ENCODE assay signal across 22 cellular contexts in genomic region chr10:43336641-43337318, GRCh38. TPM values are rescaled to one million over a fixed set of nuclear protein-coding genes. Genes with fewer than 3 reads are reported as not detected.
DNase-seq lines count a peak whose midpoint lies in the region; ATAC-seq, FAIRE-seq and TF ChIP-seq lines count a peak whose summit lies in the region.
"Had no signal": no experiment of that assay in that cellular context is flagged by ENCODE, and none has a peak within 500 bp of the region (broad histone marks: within the 10 kb centered on the region; RNA-seq: fewer than 3 reads in every experiment).

No MANE protein-coding gene starts in this region.

- H3K27me3 ChIP-seq in iPS-15b (ENCODE audit: control insufficient read depth, insufficient read depth, low read length) (peaks cover 9% of the 10 kb centered on the region), osteoblast (ENCODE audit: insufficient read depth, low read length) (peaks cover 9% of the 10 kb centered on the region)
- H3K27me3 ChIP-seq: cardiac muscle cell had no signal

- no peaks in the 10 kb centered on the region for H4K20me1 ChIP-seq in osteoblast (ENCODE audit: insufficient read depth, low read length)

- peaks cover 18% of the 10 kb centered on the region for H3K4me1 ChIP-seq in iPS-15b (ENCODE audit: control insufficient read depth, insufficient read depth, low read length)
- no peaks in the 10 kb centered on the region for H3K4me1 ChIP-seq in osteoblast (ENCODE audit: insufficient read depth, low read length)

- FAIRE-seq in RCC 7860 (lab: Jason Lieb, UNC), result peak; percentile 50
- FAIRE-seq: TTC549 had no signal

- H3K9me3 ChIP-seq in iPS-15b (ENCODE audit: control insufficient read depth, insufficient read depth, low read length), result no peaks in the 10 kb centered on the region
- no peaks in the 10 kb centered on the region for H3K9me3 ChIP-seq in osteoblast (ENCODE audit: low read depth, low read length)

- peak overlapping the region; percentile 3 for H3K9ac ChIP-seq in iPS-15b (ENCODE audit: low read depth, low read length)

- DNase-seq in EL, result peak; percentile 26
- peak; percentile 55 for DNase-seq in RCC 7860 (ENCODE audit: low spot score)
- peak; percentile 30 for DNase-seq in osteoblast (ENCODE audit: insufficient read length, low spot score, missing footprints)
- DNase-seq in caudate nucleus (lab: John Stamatoyannopoulos, UW), result no peak
- DNase-seq in KBM-7, result no peak
- DNase-seq: activated CD4-positive, alpha-beta memory T cell treated with anti-CD3 and anti-CD28 coated beads for 36 hours; activated T-cell treated with anti-CD3 and anti-CD28 coated beads, Interleukin-2, amount 50 U/mL, for 48 hours; effector CD8-positive, alpha-beta T cell; GOT3; midbrain; NCI-H2081 treated with DMSO at 0.1 percent for 48 hours; NCI-H524 treated with DMSO at 0.1 percent for 48 hours; occipital lobe; stimulated activated naive CD4-positive, alpha-beta T cell had no signal

- H3K27ac ChIP-seq in osteoblast (ENCODE audit: low read depth, low read length) (no peak overlapping the region), caudate nucleus (ENCODE audit: low read depth, low read length) (no peak overlapping the region)
- H3K27ac ChIP-seq: cardiac muscle cell had no signal

- in situ Hi-C loops in KBM-7 (cut with MboI; ENCODE audit: low pct_unique_long_range_greater_than_20kb, low sequenced_read_pairs), result no loop called here

- no peak overlapping the region for H3K4me3 ChIP-seq in iPS-15b (ENCODE audit: low read depth, low read length)
- H3K4me3 ChIP-seq in osteoblast (ENCODE audit: insufficient read depth, low read length), result no peak overlapping the region
- H3K4me3 ChIP-seq: cardiac muscle cell had no signal

- no peak overlapping the region for H2AFZ ChIP-seq in osteoblast (ENCODE audit: low read length)

- no peak for TF ChIP-seq CTCF in osteoblast (IDR thresholded peaks at IDR 0.05; ENCODE audit: extremely low read depth, low read depth, low read length)

- H3K4me2 ChIP-seq in osteoblast (ENCODE audit: insufficient read depth, low read length), result no peak overlapping the region

- H3K79me2 ChIP-seq in osteoblast (ENCODE audit: insufficient read depth, low read length), result no peaks in the 10 kb centered on the region

- H3K36me3 ChIP-seq in iPS-15b (ENCODE audit: control insufficient read depth, insufficient read depth, low read length) (no peaks in the 10 kb centered on the region), osteoblast (ENCODE audit: insufficient read depth, low read length) (no peaks in the 10 kb centered on the region)
- H3K36me3 ChIP-seq: cardiac muscle cell had no signal

- ATAC-seq in esophagus mucosa (no peak), HG03135 (IDR thresholded peaks at IDR 0.05; ENCODE audit: unreplicated experiment) (no peak)

RNA-seq across cellular contexts. Expression of gene FXYD4, which starts 34.7 kb away (rescaled TPM):
- total RNA-seq in osteoblast, result not detected in 2 replicates
- total RNA-seq in esophagus mucosa, result not detected
- total RNA-seq: activated CD4-positive, alpha-beta memory T cell treated with anti-CD3 and anti-CD28 coated beads for 36 hours; cardiac muscle cell; fibroblast of villous mesenchyme; HT1080; occipital lobe; skeletal muscle tissue had no signal

Comparison
In these comparisons a context has a peak if more than half of its experiments do, and no peak if none do; other contexts are left out.
1. DNase-seq: peak in EL (single experiment), RCC 7860 (single experiment) and osteoblast (single experiment); none in caudate nucleus (0 of 61) and KBM-7 (single experiment).